10 cellular contexts compared by ENCODE assay signal in genomic region chr5:72378636-72379289, GRCh38. TPM values are rescaled to one million over a fixed set of nuclear protein-coding genes. Genes with fewer than 3 reads are reported as not detected.
DNase-seq lines count a peak whose midpoint lies in the region; ATAC-seq lines count a peak whose summit lies in the region.
"Had no signal": no experiment of that assay in that cellular context is flagged by ENCODE, and none has a peak within 500 bp of the region (broad histone marks: within the 10 kb centered on the region; RNA-seq: fewer than 3 reads in every experiment).

No MANE protein-coding gene starts in this region.

- no peak for ATAC-seq in GM21390 (IDR thresholded peaks at IDR 0.05; ENCODE audit: unreplicated experiment)
- no peak for ATAC-seq in GM18511 (IDR thresholded peaks at IDR 0.05; ENCODE audit: unreplicated experiment)
- ATAC-seq in GM21515 (IDR thresholded peaks at IDR 0.05; ENCODE audit: unreplicated experiment), result no peak

- no peaks in the 10 kb centered on the region for H3K9me2 ChIP-seq in GM23248 (ENCODE audit: insufficient read depth)

- H3K9me3 ChIP-seq in GM23248 (ENCODE audit: low read depth), result no peaks in the 10 kb centered on the region

- peak overlapping the region; percentile 28 for H3K4me2 ChIP-seq in GM23248 (ENCODE audit: unreplicated experiment)

- no peak overlapping the region for H2AFZ ChIP-seq in GM23248

- H3K4me3 ChIP-seq in GM23248, result no peak overlapping the region

- no peaks in the 10 kb centered on the region for H3K79me2 ChIP-seq in GM23248 (ENCODE audit: insufficient read depth)

- in situ Hi-C loops in GM23248 (cut with MboI), result loop anchor here (10.0 kb wide), 1 partner anchor 146 kb away; no protein-coding TSS in a partner anchor

- DNase-seq in GM23248 (peak; percentile 93), NCI-H345 treated with DMSO at 0.1 percent for 48 hours (lab: John Stamatoyannopoulos, UW; ENCODE audit: unreplicated experiment) (peak; percentile 18), dermis microvascular lymphatic vessel endothelial cell (ENCODE audit: low read depth in 2 of 2) (peak; percentile 77 to 94), pulmonary artery endothelial cell (ENCODE audit: low read depth, low spot score) (peak; percentile 84)
- DNase-seq in activated CD4-positive, alpha-beta T cell treated with anti-CD3 and anti-CD28 coated beads, Interleukin-2, amount 50 U/mL, for 4 hours, result no peak
- DNase-seq: cerebellar nuclear complex, RPMI8226 had no signal

- H3K4me1 ChIP-seq in GM23248 (ENCODE audit: insufficient read depth), result peaks cover 57% of the 10 kb centered on the region

- no peaks in the 10 kb centered on the region for H4K20me1 ChIP-seq in GM23248 (ENCODE audit: insufficient read depth)

- H3K27ac ChIP-seq in GM23248, result no peak overlapping the region

- no peak overlapping the region for H3K9ac ChIP-seq in GM23248

- no peaks in the 10 kb centered on the region for H3K36me3 ChIP-seq in GM23248 (ENCODE audit: low read depth)

- WGBS in GM23248 (ENCODE audit: low coverage in 1 of 2, low lambda C conversion rate in 2 of 2, missing lambda C conversion rate in 2 of 2), 2 experiments, result 8 to 14% methylated on average over 4 of the region's 4 CpGs

- H3F3A ChIP-seq in GM23248 (ENCODE audit: insufficient read depth), result peaks cover 46% of the 10 kb centered on the region

- no peaks in the 10 kb centered on the region for H3K27me3 ChIP-seq in GM23248 (replicated peaks; ENCODE audit: insufficient read depth)

RNA-seq across cellular contexts. Expression of gene PTCD2, which starts 58.6 kb away (rescaled TPM):
- total RNA-seq in GM23248 (2014; rRNA removed; shearing (Covaris generic)), result 15.5 and 17.1 TPM in 2 replicates
- 11.1 and 14.0 TPM in 2 replicates for polyA plus RNA-seq in GM23248 (2016; fragmentation: Nextera tagmentation; extraction: Ambion mirVana)
- 2.3 and 3.3 TPM in 2 replicates for total RNA-seq in dermis microvascular lymphatic vessel endothelial cell
- total RNA-seq in pulmonary artery endothelial cell, result 5.9 and 7.3 TPM in 2 replicates

RNA-seq across cellular contexts. Expression of gene MRPS27, which starts 58.7 kb away (rescaled TPM):
- 53.4 and 58.5 TPM in 2 replicates for total RNA-seq in GM23248 (2014; rRNA removed; shearing (Covaris generic))
- polyA plus RNA-seq in GM23248 (2016; fragmentation: Nextera tagmentation; extraction: Ambion mirVana), result 35.2 and 36.4 TPM in 2 replicates
- total RNA-seq in dermis microvascular lymphatic vessel endothelial cell, result 63.0 and 82.3 TPM in 2 replicates
- 96.2 and 108 TPM in 2 replicates for total RNA-seq in pulmonary artery endothelial cell

Comparison
In these comparisons a context has a peak if more than half of its experiments do, and no peak if none do; other contexts are left out.
1. DNase-seq: peak in GM23248 (single experiment), NCI-H345 treated with DMSO at 0.1 percent for 48 hours (single experiment), dermis microvascular lymphatic vessel endothelial cell (2 of 2) and pulmonary artery endothelial cell (single experiment); none in activated CD4-positive, alpha-beta T cell treated with anti-CD3 and anti-CD28 coated beads, Interleukin-2, amount 50 U/mL, for 4 hours (0 of 2).